Comparison of ENCODE assay signal across 31 cellular contexts in genomic region chr20:24831232-24831631, GRCh38.
"Had no signal": no experiment of that assay in that cellular context is flagged by ENCODE, and none has a peak within 500 bp of the region (broad histone marks: within the 10 kb centered on the region; RNA-seq: fewer than 3 reads in every experiment).

No MANE protein-coding gene starts in this region.

- H3K27ac ChIP-seq: ascending aorta, breast epithelium, cardiac muscle cell, colonic mucosa, esophagus muscularis mucosa, foreskin keratinocyte, gastrocnemius medialis, heart left ventricle, WERI-Rb-1 had no signal

- ATAC-seq: activated CD4-positive, CD25-positive, alpha-beta regulatory T cell treated with anti-CD3 and anti-CD28 coated beads, Interleukin-2, amount 50 U/mL, for 24 hours; activated CD8-positive, alpha-beta T cell treated with anti-CD3 and anti-CD28 coated beads for 36 hours; activated naive CD4-positive, alpha-beta T cell treated with anti-CD3 and anti-CD28 coated beads, Interleukin-2, amount 50 U/mL, for 72 hours; activated T-cell treated with anti-CD3 and anti-CD28 coated beads, Interleukin-2, amount 50 U/mL, for 72 hours; foreskin keratinocyte; gastrocnemius medialis; heart left ventricle; T-helper 17 cell had no signal

- H3K4me3 ChIP-seq: ascending aorta, breast epithelium, cardiac muscle cell, colonic mucosa, esophagus muscularis mucosa, gastrocnemius medialis, heart left ventricle had no signal

- H3K9me3 ChIP-seq: ascending aorta, colonic mucosa, gastrocnemius medialis had no signal

- H3K4me1 ChIP-seq: ascending aorta, breast epithelium, colonic mucosa, esophagus muscularis mucosa, foreskin keratinocyte, gastrocnemius medialis, heart left ventricle had no signal

- DNase-seq: activated B cell treated with CpG ODN at 0.5 μM for 24 hours; activated CD4-positive, alpha-beta T cell treated with anti-CD3 and anti-CD28 coated beads for 48 hours; activated CD4-positive, alpha-beta T cell treated with anti-CD3 and anti-CD28 coated beads, Interleukin-2, amount 50 U/mL, for 1 hour; activated CD4-positive, alpha-beta T cell treated with anti-CD3 and anti-CD28 coated beads, Interleukin-2, amount 50 U/mL, for 48 hours; activated CD8-positive, alpha-beta memory T cell treated with anti-CD3 and anti-CD28 coated beads, Interleukin-2, amount 50 U/mL, for 48 hours; activated CD8-positive, alpha-beta T cell treated with anti-CD3 and anti-CD28 coated beads for 36 hours; activated gamma-delta T cell; activated naive CD4-positive, alpha-beta T cell; activated naive CD4-positive, alpha-beta T cell treated with anti-CD3 and anti-CD28 coated beads, Interleukin-2, amount 10 ng/mL, durations not matched to agents 7 days and 5 days; activated naive CD8-positive, alpha-beta T cell treated with anti-CD3 and anti-CD28 coated beads, Interleukin-2, amount 10 ng/mL, durations not matched to agents 7 days and 5 days; activated T-cell treated with anti-CD3 and anti-CD28 coated beads for 4 hours; activated T-cell treated with anti-CD3 and anti-CD28 coated beads, Interleukin-2, amount 50 U/mL, for 24 hours; activated T-cell treated with anti-CD3 and anti-CD28 coated beads, Interleukin-2, amount 50 U/mL, for 72 hours; central memory CD4-positive, alpha-beta T cell; cerebellar nuclear complex; colonic mucosa; effector CD8-positive, alpha-beta T cell; erythroblast; foreskin keratinocyte; gastrocnemius medialis; glutamatergic neuron; heart left ventricle; T-helper 17 cell; T1000; WERI-Rb-1 had no signal

- H3K36me3 ChIP-seq: ascending aorta, breast epithelium, cardiac muscle cell, colonic mucosa, esophagus muscularis mucosa, gastrocnemius medialis, heart left ventricle, WERI-Rb-1 had no signal

- H3K27me3 ChIP-seq: ascending aorta, breast epithelium, cardiac muscle cell, colonic mucosa, foreskin keratinocyte, gastrocnemius medialis had no signal
